In genomic region chr6:135161411-135161810, GRCh38 we compare ENCODE assay signal across 14 cellular contexts. TPM values are rescaled to one million over a fixed set of nuclear protein-coding genes. Genes with fewer than 3 reads are reported as not detected.
DNase-seq lines count a peak whose midpoint lies in the region; ATAC-seq, FAIRE-seq and TF ChIP-seq lines count a peak whose summit lies in the region.
"Had no signal": no experiment of that assay in that cellular context is flagged by ENCODE, and none has a peak within 500 bp of the region (broad histone marks: within the 10 kb centered on the region; RNA-seq: fewer than 3 reads in every experiment).

No MANE protein-coding gene starts in this region.

- ATAC-seq in activated CD8-positive, alpha-beta T cell treated with anti-CD3 and anti-CD28 coated beads for 36 hours = no peak
- peak; percentile 35; the same call in 2 of the 3 replicates for ATAC-seq in K562
- ATAC-seq: CD8-positive, alpha-beta T cell had no signal

- CTCF ChIA-PET in activated naive CD4-positive, alpha-beta T cell treated with anti-CD3 and anti-CD28 coated beads, Interleukin-2, amount 10 ng/mL, durations not matched to agents 7 days and 5 days (lab: Charles Lee) = interaction anchor here (2.8 to 3.2 kb wide), 3 partner anchors 17 to 21 kb away, joined by 13 to 29 read pairs (median 13); partner anchors contain the start of gene MYB
- CTCF ChIA-PET in activated CD8-positive, alpha-beta T cell treated with anti-CD3 and anti-CD28 coated beads for 36 hours (lab: Charles Lee) = interaction anchor here (2.0 to 3.5 kb wide), 4 partner anchors 9 to 22 kb away, joined by 6 to 26 read pairs (median 19); no protein-coding TSS in a partner anchor
- CTCF ChIA-PET in K562 (lab: Yijun Ruan, JAX; ENCODE audit: low intra/inter-chr PET ratio) = interaction anchor here (0.6 kb wide), 1 partner anchor 99 kb away, joined by 3 read pairs; no protein-coding TSS in a partner anchor
- CTCF ChIA-PET in CD8-positive, alpha-beta memory T cell (lab: Charles Lee) = no interaction called here

- peak overlapping the region; percentile 5 for H3K4me3 Mint-ChIP-seq in T-helper 1 cell treated with Interleukin-12 subunit alpha and Interleukin-12 subunit beta and Interleukin-4 antibody, amounts not matched to agents 30 μg/mL and 1 μg/mL, for 36 hours
- H3K4me3 Mint-ChIP-seq in activated naive CD4-positive, alpha-beta T cell treated with anti-CD3 and anti-CD28 coated beads, Interleukin-2, amount 50 U/mL, for 24 hours = no peak overlapping the region
- no peak overlapping the region for H3K4me3 Mint-ChIP-seq in activated naive CD4-positive, alpha-beta T cell treated with anti-CD3 and anti-CD28 coated beads, Interleukin-2, amount 10 ng/mL, durations not matched to agents 7 days and 5 days
- H3K4me3 Mint-ChIP-seq in activated CD8-positive, alpha-beta T cell treated with anti-CD3 and anti-CD28 coated beads for 36 hours = peak overlapping the region; percentile 51
- H3K4me3 Mint-ChIP-seq in CD8-positive, alpha-beta memory T cell = no peak overlapping the region
- H3K4me3 Mint-ChIP-seq in osteocyte (ENCODE audit: unreplicated experiment) = no peak overlapping the region
- H3K4me3 Mint-ChIP-seq: CD8-positive, alpha-beta T cell; H9 had no signal

- no peaks in the 10 kb centered on the region for H3K36me3 ChIP-seq in K562 (ENCODE audit: control insufficient read depth, insufficient read depth, low read length)
- H3K36me3 ChIP-seq in CD8-positive, alpha-beta memory T cell (ENCODE audit: insufficient read depth, low read length) = no peaks in the 10 kb centered on the region

- H2AFZ ChIP-seq in K562 (ENCODE audit: low read depth, low read length) = peak overlapping the region; percentile 74

- H3K4me3 ChIP-seq in K562 = no peak overlapping the region
- no peak overlapping the region for H3K4me3 ChIP-seq in CD8-positive, alpha-beta memory T cell (ENCODE audit: low read length)

- POLR2A ChIA-PET in activated CD8-positive, alpha-beta T cell treated with anti-CD3 and anti-CD28 coated beads for 36 hours (lab: Charles Lee) = interaction anchor here (0.6 to 9.9 kb wide), 4 partner anchors 11 to 20 kb away, joined by 3 to 94 read pairs (median 8); partner anchors contain the start of gene MYB
- POLR2A ChIA-PET in K562 (lab: Yijun Ruan, JAX) = interaction anchor here (0.6 to 2.1 kb wide), 3 partner anchors 15 to 40 kb away, joined by 3 to 8 read pairs (median 3); no protein-coding TSS in a partner anchor
- POLR2A ChIA-PET in CD8-positive, alpha-beta memory T cell (lab: Charles Lee) = no interaction called here

- intact Hi-C loops in activated CD8-positive, alpha-beta T cell treated with anti-CD3 and anti-CD28 coated beads for 36 hours (cut with micrococcal nuclease) = loop anchor here (5.0 kb wide), 1 partner anchor 69 kb away; no protein-coding TSS in a partner anchor
- intact Hi-C loops in K562 (cut with micrococcal nuclease) = no loop called here

- no peak for TF ChIP-seq CTCF in activated CD8-positive, alpha-beta T cell treated with anti-CD3 and anti-CD28 coated beads for 36 hours (IDR thresholded peaks at IDR 0.05)
- TF ChIP-seq CTCF in K562 (IDR thresholded peaks at IDR 0.05 in 2 of 3, conservative IDR thresholded peaks at IDR 0.05 in 1 of 3; ENCODE audit: insufficient read depth in 2 of 3, low read depth in 1 of 3, low read length in 3 of 3) = no peak
- TF ChIP-seq CTCF in osteocyte (IDR thresholded peaks at IDR 0.05) = no peak

- H3K4me1 ChIP-seq in K562 (replicated peaks in 1 of 2; ENCODE audit: control insufficient read depth in 2 of 2, insufficient read depth in 2 of 2, low read length in 2 of 2) = peaks cover 0 to 17% of the 10 kb centered on the region in 2 experiments; a peak in 3 of 5 replicates
- H3K4me1 ChIP-seq in CD8-positive, alpha-beta memory T cell (ENCODE audit: insufficient read depth, low read length) = peaks cover 28% of the 10 kb centered on the region

- no peaks in the 10 kb centered on the region for H3K79me2 ChIP-seq in K562 (ENCODE audit: control insufficient read depth, insufficient read depth, low read length)

- peak; percentile 12; the same call in 1 of the 2 replicates for TF ChIP-seq EP300 in K562 (IDR thresholded peaks at IDR 0.05; ENCODE audit: low read length)

- FAIRE-seq in K562 (lab: Jason Lieb, UNC) = no peak

- H3K9me1 ChIP-seq in K562 (ENCODE audit: control insufficient read depth, insufficient read depth, low read length) = no peaks in the 10 kb centered on the region

- no peak overlapping the region; the same call in 1 of the 2 replicates for H3K4me2 ChIP-seq in K562 (ENCODE audit: insufficient read depth, low read length)

- H3K9ac ChIP-seq in K562 (ENCODE audit: insufficient read depth in 1 of 2, low read depth in 2 of 2, low read length in 2 of 2) = no peak overlapping the region

- no peak for TF ChIP-seq POLR2A in K562 (conservative IDR thresholded peaks at IDR 0.05)

- H3K27me3 ChIP-seq in K562 (ENCODE audit: control insufficient read depth in 2 of 2, insufficient read depth in 2 of 2, low read length in 2 of 2) = no peaks in the 10 kb centered on the region
- no peaks in the 10 kb centered on the region for H3K27me3 ChIP-seq in CD8-positive, alpha-beta memory T cell (ENCODE audit: insufficient read depth, low read length, poor library complexity, severe bottlenecking)

- H3K9me3 ChIP-seq in K562 (replicated peaks; ENCODE audit: control insufficient read depth, insufficient read depth, low read depth, low read length) = no peaks in the 10 kb centered on the region
- no peaks in the 10 kb centered on the region for H3K9me3 ChIP-seq in CD8-positive, alpha-beta memory T cell (ENCODE audit: low read length)

- H3K4me1 Mint-ChIP-seq in T-helper 1 cell treated with Interleukin-12 subunit alpha and Interleukin-12 subunit beta and Interleukin-4 antibody, amounts not matched to agents 30 μg/mL and 1 μg/mL, for 36 hours (ENCODE audit: low read depth) = peaks cover 54% of the 10 kb centered on the region
- H3K4me1 Mint-ChIP-seq in activated naive CD4-positive, alpha-beta T cell treated with anti-CD3 and anti-CD28 coated beads, Interleukin-2, amount 50 U/mL, for 24 hours = peaks cover 52% of the 10 kb centered on the region
- H3K4me1 Mint-ChIP-seq in activated naive CD4-positive, alpha-beta T cell treated with anti-CD3 and anti-CD28 coated beads, Interleukin-2, amount 10 ng/mL, durations not matched to agents 7 days and 5 days = peaks cover 36% of the 10 kb centered on the region
- peaks cover 61% of the 10 kb centered on the region for H3K4me1 Mint-ChIP-seq in activated CD8-positive, alpha-beta T cell treated with anti-CD3 and anti-CD28 coated beads for 36 hours (ENCODE audit: low read depth)
- H3K4me1 Mint-ChIP-seq in CD8-positive, alpha-beta memory T cell = peaks cover 21 to 34% (median 24%) of the 10 kb centered on the region in 3 donors
- H3K4me1 Mint-ChIP-seq in osteocyte (ENCODE audit: unreplicated experiment) = no peaks in the 10 kb centered on the region

- no peak overlapping the region for H3K27ac ChIP-seq in K562 (ENCODE audit: extremely low read depth, low read depth, low read length)
- H3K27ac ChIP-seq in CD8-positive, alpha-beta memory T cell (ENCODE audit: low read depth, low read length) = no peak overlapping the region
- H3K27ac ChIP-seq: 22Rv1 had no signal

- H3K27me3 Mint-ChIP-seq in T-helper 1 cell treated with Interleukin-12 subunit alpha and Interleukin-12 subunit beta and Interleukin-4 antibody, amounts not matched to agents 30 μg/mL and 1 μg/mL, for 36 hours (ENCODE audit: low read depth) = no peaks in the 10 kb centered on the region
- H3K27me3 Mint-ChIP-seq in activated naive CD4-positive, alpha-beta T cell treated with anti-CD3 and anti-CD28 coated beads, Interleukin-2, amount 50 U/mL, for 24 hours = no peaks in the 10 kb centered on the region
- H3K27me3 Mint-ChIP-seq in activated naive CD4-positive, alpha-beta T cell treated with anti-CD3 and anti-CD28 coated beads, Interleukin-2, amount 10 ng/mL, durations not matched to agents 7 days and 5 days = peaks cover 3% of the 10 kb centered on the region
- H3K27me3 Mint-ChIP-seq in activated CD8-positive, alpha-beta T cell treated with anti-CD3 and anti-CD28 coated beads for 36 hours = no peaks in the 10 kb centered on the region
- peaks cover 11 to 14% of the 10 kb centered on the region in 2 donors for H3K27me3 Mint-ChIP-seq in CD8-positive, alpha-beta memory T cell
- H3K27me3 Mint-ChIP-seq in osteocyte (ENCODE audit: unreplicated experiment) = no peaks in the 10 kb centered on the region

- in situ Hi-C loops in K562 (cut with MboI) = no loop called here

- TF ChIP-seq RAD21 in K562 (CRISPR knock-in tag; conservative IDR thresholded peaks at IDR 0.05 in 1 of 2, IDR thresholded peaks at IDR 0.05 in 1 of 2) = no peak

- WGBS in K562 (ENCODE audit: insufficient coverage, low coverage, missing lambda C conversion rate) = 40% methylated on average over 2 of the region's 2 CpGs

- BruUV-seq in K562 (replicated peaks; lab: Mats Ljungman, UMichigan) = no TSS peak

- no peaks in the 10 kb centered on the region for H3K36me3 Mint-ChIP-seq in T-helper 1 cell treated with Interleukin-12 subunit alpha and Interleukin-12 subunit beta and Interleukin-4 antibody, amounts not matched to agents 30 μg/mL and 1 μg/mL, for 36 hours (ENCODE audit: low read depth)
- H3K36me3 Mint-ChIP-seq in activated naive CD4-positive, alpha-beta T cell treated with anti-CD3 and anti-CD28 coated beads, Interleukin-2, amount 50 U/mL, for 24 hours = no peaks in the 10 kb centered on the region
- no peaks in the 10 kb centered on the region for H3K36me3 Mint-ChIP-seq in activated naive CD4-positive, alpha-beta T cell treated with anti-CD3 and anti-CD28 coated beads, Interleukin-2, amount 10 ng/mL, durations not matched to agents 7 days and 5 days
- H3K36me3 Mint-ChIP-seq in activated CD8-positive, alpha-beta T cell treated with anti-CD3 and anti-CD28 coated beads for 36 hours (ENCODE audit: low read depth) = no peaks in the 10 kb centered on the region
- no peaks in the 10 kb centered on the region for H3K36me3 Mint-ChIP-seq in CD8-positive, alpha-beta memory T cell
- H3K36me3 Mint-ChIP-seq in osteocyte (ENCODE audit: unreplicated experiment) = no peaks in the 10 kb centered on the region
- H3K36me3 Mint-ChIP-seq: CD8-positive, alpha-beta T cell had no signal

- H3K27ac Mint-ChIP-seq in T-helper 1 cell treated with Interleukin-12 subunit alpha and Interleukin-12 subunit beta and Interleukin-4 antibody, amounts not matched to agents 30 μg/mL and 1 μg/mL, for 36 hours = peak overlapping the region; percentile 94
- H3K27ac Mint-ChIP-seq in activated naive CD4-positive, alpha-beta T cell treated with anti-CD3 and anti-CD28 coated beads, Interleukin-2, amount 50 U/mL, for 24 hours = peak overlapping the region; percentile 9
- H3K27ac Mint-ChIP-seq in activated naive CD4-positive, alpha-beta T cell treated with anti-CD3 and anti-CD28 coated beads, Interleukin-2, amount 10 ng/mL, durations not matched to agents 7 days and 5 days = no peak overlapping the region
- peak overlapping the region; percentile 97 for H3K27ac Mint-ChIP-seq in activated CD8-positive, alpha-beta T cell treated with anti-CD3 and anti-CD28 coated beads for 36 hours
- H3K27ac Mint-ChIP-seq in CD8-positive, alpha-beta memory T cell = no peak overlapping the region
- H3K27ac Mint-ChIP-seq in osteocyte (ENCODE audit: unreplicated experiment) = no peak overlapping the region
- H3K27ac Mint-ChIP-seq: H9 had no signal

- DNase-seq in T-helper 1 cell (no peak), K562 (ENCODE audit: extremely low read depth in 1 of 4, low spot score in 3 of 4) (no peak), osteocyte (ENCODE audit: extremely low spot score, unreplicated experiment) (no peak)
- DNase-seq in activated naive CD4-positive, alpha-beta T cell treated with anti-CD3 and anti-CD28 coated beads, Interleukin-2, amount 10 ng/mL, durations not matched to agents 7 days and 5 days = no peak
- no peak for DNase-seq in activated CD8-positive, alpha-beta T cell treated with anti-CD3 and anti-CD28 coated beads for 36 hours
- DNase-seq in CD8-positive, alpha-beta memory T cell = no peak
- DNase-seq: CD8-positive, alpha-beta T cell; H9; NCI-H1417 treated with DMSO at 0.1 percent for 48 hours; NCI-H2029 treated with DMSO at 0.1 percent for 48 hours; NCI-H510A treated with DMSO at 0.1 percent for 48 hours had no signal

- H3K9me3 Mint-ChIP-seq in T-helper 1 cell treated with Interleukin-12 subunit alpha and Interleukin-12 subunit beta and Interleukin-4 antibody, amounts not matched to agents 30 μg/mL and 1 μg/mL, for 36 hours = no peaks in the 10 kb centered on the region
- H3K9me3 Mint-ChIP-seq in activated naive CD4-positive, alpha-beta T cell treated with anti-CD3 and anti-CD28 coated beads, Interleukin-2, amount 50 U/mL, for 24 hours = no peaks in the 10 kb centered on the region
- H3K9me3 Mint-ChIP-seq in activated naive CD4-positive, alpha-beta T cell treated with anti-CD3 and anti-CD28 coated beads, Interleukin-2, amount 10 ng/mL, durations not matched to agents 7 days and 5 days = no peaks in the 10 kb centered on the region
- H3K9me3 Mint-ChIP-seq in activated CD8-positive, alpha-beta T cell treated with anti-CD3 and anti-CD28 coated beads for 36 hours = no peaks in the 10 kb centered on the region
- H3K9me3 Mint-ChIP-seq in CD8-positive, alpha-beta memory T cell = peaks cover 0 to 1% (median 0%) of the 10 kb centered on the region in 5 donors
- H3K9me3 Mint-ChIP-seq in osteocyte (ENCODE audit: unreplicated experiment) = no peaks in the 10 kb centered on the region
- H3K9me3 Mint-ChIP-seq: CD8-positive, alpha-beta T cell; H9 had no signal

- H4K20me1 ChIP-seq in K562 (replicated peaks; ENCODE audit: control insufficient read depth, insufficient read depth, low read length) = no peaks in the 10 kb centered on the region

RNA-seq across cellular contexts. Expression of gene MYB, which starts 19.7 kb away (rescaled TPM):
- total RNA-seq in activated CD8-positive, alpha-beta T cell treated with anti-CD3 and anti-CD28 coated beads for 36 hours = 10 to 100 TPM; 50.9 to 53.6 TPM
- 136 and 323 TPM in 2 replicates for total RNA-seq in K562 (2011; cell fraction: chromatin; rRNA removed; ENCODE audit: low replicate concordance)
- total RNA-seq in K562 (2011; cell fraction: nucleolus; rRNA removed) = 63.7 and 97.6 TPM in 2 replicates
- 152 and 301 TPM in 2 replicates for total RNA-seq in K562 (2011; cell fraction: nucleoplasm; rRNA removed)
- 116 and 117 TPM in 2 replicates for total RNA-seq in K562 (2014; rRNA removed)
- total RNA-seq in K562 (2014; rRNA removed; fragmentation: Illumina TruSeq; extraction: Trizol) = 149 and 170 TPM in 2 replicates
- 215 and 218 TPM in 2 replicates for total RNA-seq in K562 (2015; rRNA removed; fragmentation: Illumina TruSeq; extraction: Trizol)
- total RNA-seq in K562 (2021) = 140 and 142 TPM in 2 replicates
- 82.6 and 94.1 TPM in 2 replicates for polyA plus RNA-seq in K562 (2011; rRNA removed)
- polyA plus RNA-seq in K562 (2011; cell fraction: cytosol; rRNA removed) = 49.6 and 73.2 TPM in 2 replicates
- polyA plus RNA-seq in K562 (2011; cell fraction: nucleus; rRNA removed) = 131 and 141 TPM in 2 replicates
- 106 and 145 TPM in 2 replicates for polyA plus RNA-seq in K562 (2012)
- 133 and 185 TPM in 2 replicates for polyA plus RNA-seq in K562 (2014; fragmentation: Illumina TruSeq; extraction: Trizol)
- polyA plus RNA-seq in K562 (2014; fragmentation: Nextera tagmentation; extraction: Ambion mirVana) = 10 to 100 TPM; 35.8 to 44.1 TPM
- polyA plus RNA-seq in K562 (2014; rRNA removed) = 153 and 155 TPM in 2 replicates
- polyA minus RNA-seq in K562 (2011; rRNA and poly(A)+ RNA removed) = 153 and 187 TPM in 2 replicates
- 73.2 and 75.5 TPM in 2 replicates for polyA minus RNA-seq in K562 (2011; cell fraction: cytosol; rRNA and poly(A)+ RNA removed)
- 136 and 220 TPM in 2 replicates for polyA minus RNA-seq in K562 (2011; cell fraction: nucleus; rRNA and poly(A)+ RNA removed)
- total RNA-seq in CD8-positive, alpha-beta memory T cell = 10 to 100 TPM; 42.3 to 44.2 TPM
- polyA plus RNA-seq in CD8-positive, alpha-beta memory T cell = 1.3 TPM
- total RNA-seq in osteocyte = 0.83 and 0.86 TPM in 2 replicates

Comparison
In these comparisons a context has a peak if more than half of its experiments do, and no peak if none do; other contexts are left out.
1. H3K27ac Mint-ChIP-seq: peak in T-helper 1 cell treated with Interleukin-12 subunit alpha and Interleukin-12 subunit beta and Interleukin-4 antibody, amounts not matched to agents 30 μg/mL and 1 μg/mL, for 36 hours (single experiment), activated naive CD4-positive, alpha-beta T cell treated with anti-CD3 and anti-CD28 coated beads, Interleukin-2, amount 50 U/mL, for 24 hours (single experiment) and activated CD8-positive, alpha-beta T cell treated with anti-CD3 and anti-CD28 coated beads for 36 hours (single experiment); none in activated naive CD4-positive, alpha-beta T cell treated with anti-CD3 and anti-CD28 coated beads, Interleukin-2, amount 10 ng/mL, durations not matched to agents 7 days and 5 days (single experiment), CD8-positive, alpha-beta memory T cell (0 of 8) and osteocyte (single experiment).
2. H3K4me3 Mint-ChIP-seq: peak in T-helper 1 cell treated with Interleukin-12 subunit alpha and Interleukin-12 subunit beta and Interleukin-4 antibody, amounts not matched to agents 30 μg/mL and 1 μg/mL, for 36 hours (single experiment) and activated CD8-positive, alpha-beta T cell treated with anti-CD3 and anti-CD28 coated beads for 36 hours (single experiment); none in activated naive CD4-positive, alpha-beta T cell treated with anti-CD3 and anti-CD28 coated beads, Interleukin-2, amount 50 U/mL, for 24 hours (single experiment), activated naive CD4-positive, alpha-beta T cell treated with anti-CD3 and anti-CD28 coated beads, Interleukin-2, amount 10 ng/mL, durations not matched to agents 7 days and 5 days (single experiment), CD8-positive, alpha-beta memory T cell (0 of 7) and osteocyte (single experiment).
3. RNA of gene MYB, which starts 19.7 kb away (total RNA-seq): 63.7 to 323 TPM in K562, 50.9 to 53.6 TPM in activated CD8-positive, alpha-beta T cell treated with anti-CD3 and anti-CD28 coated beads for 36 hours and 42.3 to 44.2 TPM in CD8-positive, alpha-beta memory T cell; 0.83 to 0.86 TPM in osteocyte; every median in the first group is over 10 times any median in the second.